In the genomic region with DNA sequence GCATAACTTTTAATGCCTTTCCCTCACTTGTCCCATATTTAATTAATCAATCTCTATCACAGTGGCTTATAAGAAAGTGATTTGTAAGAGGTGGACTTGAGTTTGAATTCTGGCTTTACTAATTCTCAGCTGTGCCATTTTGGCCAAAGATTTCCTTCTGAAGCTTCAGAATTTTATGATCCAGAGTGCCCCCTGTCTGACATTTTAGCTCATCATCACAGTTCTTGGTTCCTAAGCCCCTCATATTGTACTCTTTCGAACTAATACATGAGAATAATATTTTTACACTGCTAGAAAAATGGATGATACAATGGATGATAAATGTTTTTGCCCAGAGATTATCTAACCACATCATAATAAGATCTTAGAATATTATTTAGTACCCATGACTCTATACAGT, we compare ENCODE assay signal across 24 cellular contexts.
DNase-seq lines count a peak whose midpoint lies in the region; ATAC-seq, FAIRE-seq and TF ChIP-seq lines count a peak whose summit lies in the region.
"Had no signal": no experiment of that assay in that cellular context is flagged by ENCODE, and none has a peak within 500 bp of the region (broad histone marks: within the 10 kb centered on the region; RNA-seq: fewer than 3 reads in every experiment).

No MANE protein-coding gene starts in this region.

- no peak for DNase-seq in D721Med (ENCODE audit: insufficient read length, low spot score)
- DNase-seq in NAMALWA (ENCODE audit: low spot score), result peak; percentile 36
- DNase-seq in foreskin melanocyte, result peak; percentile 9
- DNase-seq in NCI-H187 treated with DMSO at 0.1 percent for 48 hours (lab: John Stamatoyannopoulos, UW), result no peak
- no peak for DNase-seq in HPDE6-E6E7 (ENCODE audit: extremely low spot score)
- DNase-seq in GM10266 (ENCODE audit: extremely low spot score), result no peak
- DNase-seq in body of pancreas, result no peak
- DNase-seq: activated gamma-delta T cell treated with Interleukin-2 at 50 U/mL for 16 hours; activated T-cell treated with anti-CD3 and anti-CD28 coated beads for 4 hours; COR-L47; dermis blood vessel endothelial cell; hypothalamus; mesenchymal stem cell; NCI-H1105 treated with DMSO at 0.1 percent for 48 hours; NCI-H2029; sigmoid colon; stimulated activated CD4-positive, alpha-beta T cell treated with anti-CD3 and anti-CD28 coated beads, Interleukin-4, amount 100 ng/mL, for 24 hours; T-helper 17 cell had no signal

- H3K27ac ChIP-seq in OCI-LY3 (ENCODE audit: low read length) (no peak overlapping the region), body of pancreas (no peak overlapping the region)
- H3K27ac ChIP-seq: BLaER1 treated with 17β-estradiol and CSF1 and Interleukin-3, amounts not matched to agents 10 nM and 100 nM; neutrophil; sigmoid colon; SJSA1 had no signal

- H3K79me2 ChIP-seq in OCI-LY3 (ENCODE audit: low read length), result no peaks in the 10 kb centered on the region

- peak; percentile 25 for TF ChIP-seq CTCF in D721Med (IDR thresholded peaks at IDR 0.05; ENCODE audit: insufficient read depth, missing control alignments)
- peak; percentile 41 for TF ChIP-seq CTCF in OCI-LY3 (IDR thresholded peaks at IDR 0.05; ENCODE audit: low read depth, low read length)
- TF ChIP-seq CTCF in GM10266 (IDR thresholded peaks at IDR 0.05; ENCODE audit: control insufficient read depth, insufficient read depth, low read depth, missing control alignments), result no peak
- no peak for TF ChIP-seq CTCF in body of pancreas (IDR thresholded peaks at IDR 0.05)

- no peaks in the 10 kb centered on the region for H3K27me3 ChIP-seq in OCI-LY3 (ENCODE audit: low read depth, low read length)
- H3K27me3 ChIP-seq in body of pancreas, result no peaks in the 10 kb centered on the region
- H3K27me3 ChIP-seq: BLaER1 treated with 17β-estradiol and CSF1 and Interleukin-3, amounts not matched to agents 10 nM and 100 nM; neutrophil; sigmoid colon; SJSA1 had no signal

- H3K9ac ChIP-seq in OCI-LY3 (ENCODE audit: low read length), result no peak overlapping the region
- H3K9ac ChIP-seq: BLaER1 treated with 17β-estradiol and CSF1 and Interleukin-3, amounts not matched to agents 10 nM and 100 nM had no signal

- H3K4me3 ChIP-seq in OCI-LY3 (ENCODE audit: low read length) (no peak overlapping the region), body of pancreas (no peak overlapping the region)
- H3K4me3 ChIP-seq: BLaER1 treated with 17β-estradiol and CSF1 and Interleukin-3, amounts not matched to agents 10 nM and 100 nM; sigmoid colon; SJSA1 had no signal

- no peaks in the 10 kb centered on the region for H4K20me1 ChIP-seq in OCI-LY3 (ENCODE audit: insufficient read depth, low read length)
- H4K20me1 ChIP-seq: BLaER1 treated with 17β-estradiol and CSF1 and Interleukin-3, amounts not matched to agents 10 nM and 100 nM had no signal

- H3K4me1 ChIP-seq in OCI-LY3 (ENCODE audit: low read length) (no peaks in the 10 kb centered on the region), body of pancreas (no peaks in the 10 kb centered on the region)
- H3K4me1 ChIP-seq: BLaER1 treated with 17β-estradiol and CSF1 and Interleukin-3, amounts not matched to agents 10 nM and 100 nM; sigmoid colon; SJSA1 had no signal

- FAIRE-seq in D721Med (lab: Jason Lieb, UNC), result no peak

- no peaks in the 10 kb centered on the region for H3K36me3 ChIP-seq in OCI-LY3 (replicated peaks; ENCODE audit: low read depth, low read length)
- H3K36me3 ChIP-seq in body of pancreas (replicated peaks in 1 of 2; ENCODE audit: insufficient read depth in 1 of 2, low read depth in 2 of 2), result no peaks in the 10 kb centered on the region
- H3K36me3 ChIP-seq: BLaER1 treated with 17β-estradiol and CSF1 and Interleukin-3, amounts not matched to agents 10 nM and 100 nM; neutrophil; sigmoid colon; SJSA1 had no signal

- H3K4me2 ChIP-seq in OCI-LY3 (ENCODE audit: low read length), result no peak overlapping the region
- H3K4me2 ChIP-seq: BLaER1 treated with 17β-estradiol and CSF1 and Interleukin-3, amounts not matched to agents 10 nM and 100 nM had no signal

- no peak for TF ChIP-seq POLR2A in body of pancreas (IDR thresholded peaks at IDR 0.05)

- no peak overlapping the region for H2AFZ ChIP-seq in OCI-LY3 (ENCODE audit: low read depth, low read length)

- WGBS in body of pancreas, 2 donors, result 45 to 54% methylated on average over 1 of the region's 1 CpG

- no peak for ATAC-seq in body of pancreas
- ATAC-seq: left lobe of liver; stimulated activated effector memory CD8-positive, alpha-beta T cell treated with anti-CD3 and anti-CD28 coated beads, Interleukin-12 subunit alpha, Interleukin-12 subunit beta, amount 100 ng/mL, for 72 hours; T-helper 17 cell had no signal

- intact Hi-C loops in body of pancreas (cut with DNase I), result no loop called here

- no peaks in the 10 kb centered on the region for H3K9me3 ChIP-seq in OCI-LY3 (ENCODE audit: insufficient read depth, low read length)
- no peaks in the 10 kb centered on the region for H3K9me3 ChIP-seq in body of pancreas
- H3K9me3 ChIP-seq: BLaER1 treated with 17β-estradiol and CSF1 and Interleukin-3, amounts not matched to agents 10 nM and 100 nM; neutrophil; sigmoid colon; SJSA1 had no signal

Comparison
In these comparisons a context has a peak if more than half of its experiments do, and no peak if none do; other contexts are left out.
1. DNase-seq: peak in NAMALWA (single experiment) and foreskin melanocyte (single experiment); none in D721Med (single experiment), NCI-H187 treated with DMSO at 0.1 percent for 48 hours (single experiment), HPDE6-E6E7 (single experiment), GM10266 (single experiment) and body of pancreas (0 of 4).
2. CTCF ChIP-seq: peak in D721Med (single experiment) and OCI-LY3 (single experiment); none in GM10266 (single experiment) and body of pancreas (0 of 7).